13 cellular contexts compared by ENCODE assay signal in the genomic region with DNA sequence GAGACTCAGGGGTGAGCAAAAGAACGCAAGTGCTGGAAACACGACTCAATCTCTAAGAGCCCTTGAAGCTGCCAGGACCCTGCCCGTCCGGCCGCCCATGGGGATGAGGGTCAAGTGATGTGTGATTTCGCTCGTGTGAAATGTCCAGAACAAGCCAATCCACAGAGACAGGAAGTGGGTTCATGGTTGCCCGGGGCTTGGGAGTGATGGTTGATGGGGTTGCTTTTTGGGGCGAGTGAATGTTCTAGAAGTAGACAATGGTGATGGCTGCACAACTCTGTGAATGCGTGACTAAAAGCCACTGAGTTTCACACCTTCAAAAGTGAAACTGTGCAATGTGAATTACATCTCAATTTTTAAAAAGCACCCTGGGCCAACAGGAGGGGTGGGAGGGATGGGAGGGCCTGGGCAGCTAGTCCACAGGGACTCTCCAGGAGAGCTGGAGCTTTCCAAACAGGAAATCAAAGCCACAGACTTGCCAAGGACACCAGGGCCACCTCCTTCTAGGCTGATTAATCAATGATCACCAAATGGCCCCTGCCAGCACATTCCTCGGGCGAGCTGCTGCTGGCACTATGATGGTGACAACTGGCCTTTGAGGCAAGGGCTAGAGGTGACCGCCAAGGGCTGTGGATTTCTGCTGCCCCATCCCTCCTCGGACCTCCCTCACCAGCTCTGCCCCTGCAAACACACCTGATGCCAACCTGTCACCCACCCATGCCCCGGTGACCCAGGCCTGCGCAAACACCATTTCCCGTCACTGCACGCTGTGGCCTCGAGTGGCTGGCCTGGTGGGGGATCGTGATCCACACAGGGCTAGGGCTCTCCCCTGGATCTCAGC. TPM values are rescaled to one million over a fixed set of nuclear protein-coding genes. Genes with fewer than 3 reads are reported as not detected.
DNase-seq lines count a peak whose midpoint lies in the region; ATAC-seq and TF ChIP-seq lines count a peak whose summit lies in the region.
"Had no signal": no experiment of that assay in that cellular context is flagged by ENCODE, and none has a peak within 500 bp of the region (broad histone marks: within the 10 kb centered on the region; RNA-seq: fewer than 3 reads in every experiment).

No MANE protein-coding gene starts in this region.

- H3K36me3 ChIP-seq in CD8-positive, alpha-beta memory T cell (ENCODE audit: insufficient read depth, low read length): peaks cover 21% of the 10 kb centered on the region
- H3K36me3 ChIP-seq in fibroblast of lung (ENCODE audit: control insufficient read depth, insufficient read depth, low read length) (peaks cover 33% of the 10 kb centered on the region), osteoblast (ENCODE audit: insufficient read depth, low read length) (peaks cover 61% of the 10 kb centered on the region)

- H2AFZ ChIP-seq in fibroblast of lung (ENCODE audit: low read length) (no peak overlapping the region), osteoblast (ENCODE audit: low read length) (no peak overlapping the region)

- CTCF ChIA-PET in CD8-positive, alpha-beta memory T cell (lab: Charles Lee): no interaction called here

- no peaks in the 10 kb centered on the region for H3K9me3 Mint-ChIP-seq in CD8-positive, alpha-beta memory T cell
- H3K9me3 Mint-ChIP-seq in T-helper 2 cell treated with Interferon-gamma antibody and Interleukin-4, amounts not matched to agents 5 μg/mL and 100 μg/mL, for 36 hours: no peaks in the 10 kb centered on the region

- H3K27ac ChIP-seq in CD8-positive, alpha-beta memory T cell (ENCODE audit: low read depth, low read length): no peak overlapping the region
- H3K27ac ChIP-seq in fibroblast of lung (ENCODE audit: insufficient read depth, low read length): peak overlapping the region; percentile 46
- H3K27ac ChIP-seq in osteoblast (ENCODE audit: low read depth, low read length): peak overlapping the region; percentile 63

- no peaks in the 10 kb centered on the region for H3K27me3 ChIP-seq in CD8-positive, alpha-beta memory T cell (ENCODE audit: insufficient read depth, low read length, poor library complexity, severe bottlenecking)
- H3K27me3 ChIP-seq in fibroblast of lung (ENCODE audit: control insufficient read depth, insufficient read depth, low read length) (no peaks in the 10 kb centered on the region), osteoblast (ENCODE audit: insufficient read depth, low read length) (no peaks in the 10 kb centered on the region)

- H3K4me3 ChIP-seq in CD8-positive, alpha-beta memory T cell (ENCODE audit: low read length): no peak overlapping the region
- H3K4me3 ChIP-seq in fibroblast of lung (replicated peaks in 1 of 4; ENCODE audit: control extremely low read depth in 1 of 4, insufficient read depth in 1 of 4, low read depth in 3 of 4, low read length in 4 of 4): no peak overlapping the region
- peak overlapping the region; percentile 22 for H3K4me3 ChIP-seq in osteoblast (ENCODE audit: insufficient read depth, low read length)

- DNase-seq in CD8-positive, alpha-beta memory T cell: no peak
- no peak for DNase-seq in T-helper 2 cell treated with Interferon-gamma antibody and Interleukin-4, amounts not matched to agents 5 μg/mL and 100 μg/mL, for 36 hours (ENCODE audit: low spot score)
- DNase-seq in fibroblast of lung (ENCODE audit: low read depth in 2 of 2): peak in 1 of 2 donors; percentile 46
- peak; percentile 83 for DNase-seq in osteoblast (ENCODE audit: insufficient read length, low spot score, missing footprints)
- no peak for DNase-seq in germinal center (ENCODE audit: low spot score)
- no peak for DNase-seq in omental fat pad (ENCODE audit: low spot score)
- no peak for DNase-seq in stimulated activated CD4-positive, alpha-beta T cell treated with anti-CD3 and anti-CD28 coated beads, Interleukin-15, amount 100 ng/mL, for 24 hours
- DNase-seq: activated T-cell treated with anti-CD3 and anti-CD28 coated beads for 4 hours; NCI-H1105 treated with DMSO at 0.1 percent for 48 hours; NCI-H748 treated with DMSO at 0.1 percent for 48 hours; stimulated activated CD4-positive, alpha-beta T cell treated with anti-CD3 and anti-CD28 coated beads, Interleukin-4, amount 100 ng/mL, for 24 hours had no signal

- POLR2A ChIA-PET in CD8-positive, alpha-beta memory T cell (lab: Charles Lee): no interaction called here

- H3K4me2 ChIP-seq in fibroblast of lung (ENCODE audit: extremely low read depth, insufficient read depth, low read length) (no peak overlapping the region), osteoblast (ENCODE audit: insufficient read depth, low read length) (no peak overlapping the region)

- H3K4me1 ChIP-seq in CD8-positive, alpha-beta memory T cell (ENCODE audit: insufficient read depth, low read length): peaks cover 8% of the 10 kb centered on the region
- H3K4me1 ChIP-seq in fibroblast of lung (ENCODE audit: control insufficient read depth, extremely low read depth, insufficient read depth, low read length): peaks cover 22% of the 10 kb centered on the region
- H3K4me1 ChIP-seq in osteoblast (ENCODE audit: insufficient read depth, low read length): peaks cover 33% of the 10 kb centered on the region

- TF ChIP-seq CTCF in fibroblast of lung (conservative IDR thresholded peaks at IDR 0.05 in 1 of 2, IDR thresholded peaks at IDR 0.05 in 1 of 2; ENCODE audit: low read depth in 1 of 2, low read length in 2 of 2) (no peak), osteoblast (IDR thresholded peaks at IDR 0.05; ENCODE audit: extremely low read depth, low read depth, low read length) (no peak), omental fat pad (IDR thresholded peaks at IDR 0.05) (no peak)

- no peaks in the 10 kb centered on the region for H3K9me3 ChIP-seq in CD8-positive, alpha-beta memory T cell (ENCODE audit: low read length)
- H3K9me3 ChIP-seq in fibroblast of lung (ENCODE audit: control insufficient read depth, insufficient read depth, low read depth, low read length): no peaks in the 10 kb centered on the region
- no peaks in the 10 kb centered on the region for H3K9me3 ChIP-seq in osteoblast (ENCODE audit: low read depth, low read length)

- peaks cover 4 to 73% (median 11%) of the 10 kb centered on the region in 3 donors for H3K36me3 Mint-ChIP-seq in CD8-positive, alpha-beta memory T cell
- peaks cover 20% of the 10 kb centered on the region for H3K36me3 Mint-ChIP-seq in T-helper 2 cell treated with Interferon-gamma antibody and Interleukin-4, amounts not matched to agents 5 μg/mL and 100 μg/mL, for 36 hours (ENCODE audit: low read depth)

- ATAC-seq in omental fat pad (ENCODE audit: low FRiP score) (no peak), GM21529 (IDR thresholded peaks at IDR 0.05; ENCODE audit: unreplicated experiment) (no peak)

- H3K4me1 Mint-ChIP-seq in CD8-positive, alpha-beta memory T cell: peaks cover 8 to 25% (median 18%) of the 10 kb centered on the region in 3 donors
- peaks cover 5% of the 10 kb centered on the region for H3K4me1 Mint-ChIP-seq in T-helper 2 cell treated with Interferon-gamma antibody and Interleukin-4, amounts not matched to agents 5 μg/mL and 100 μg/mL, for 36 hours (ENCODE audit: low read depth)
- H3K4me1 Mint-ChIP-seq: CD14-positive monocyte had no signal

- no peaks in the 10 kb centered on the region for H3K27me3 Mint-ChIP-seq in CD8-positive, alpha-beta memory T cell
- H3K27me3 Mint-ChIP-seq in T-helper 2 cell treated with Interferon-gamma antibody and Interleukin-4, amounts not matched to agents 5 μg/mL and 100 μg/mL, for 36 hours (ENCODE audit: low read depth): no peaks in the 10 kb centered on the region

- H3K79me2 ChIP-seq in fibroblast of lung (ENCODE audit: control insufficient read depth, insufficient read depth, low read length) (peaks cover 6% of the 10 kb centered on the region), osteoblast (ENCODE audit: insufficient read depth, low read length) (peaks cover 24% of the 10 kb centered on the region)

- H3K4me3 Mint-ChIP-seq in CD8-positive, alpha-beta memory T cell: peak overlapping the region in 6 of 7 donors; percentile 63 to 86 (median 71)
- no peak overlapping the region for H3K4me3 Mint-ChIP-seq in T-helper 2 cell treated with Interferon-gamma antibody and Interleukin-4, amounts not matched to agents 5 μg/mL and 100 μg/mL, for 36 hours
- H3K4me3 Mint-ChIP-seq: CD14-positive monocyte had no signal

- no peak overlapping the region for H3K9ac ChIP-seq in fibroblast of lung (ENCODE audit: insufficient read depth, low read length)

- H4K20me1 ChIP-seq in fibroblast of lung (ENCODE audit: control insufficient read depth, extremely low read depth, insufficient read depth, low read length) (no peaks in the 10 kb centered on the region), osteoblast (ENCODE audit: insufficient read depth, low read length) (no peaks in the 10 kb centered on the region)

- peak overlapping the region; percentile 72 to 95 (median 92) for H3K27ac Mint-ChIP-seq in CD8-positive, alpha-beta memory T cell
- peak overlapping the region; percentile 58 for H3K27ac Mint-ChIP-seq in T-helper 2 cell treated with Interferon-gamma antibody and Interleukin-4, amounts not matched to agents 5 μg/mL and 100 μg/mL, for 36 hours

RNA-seq across cellular contexts. Expression of gene DPP9, which starts 14.0 kb away (rescaled TPM):
- 100 to 1,000 TPM; 105 TPM for total RNA-seq in CD8-positive, alpha-beta memory T cell
- polyA plus RNA-seq in CD8-positive, alpha-beta memory T cell: 32.1 TPM
- total RNA-seq in fibroblast of lung (14.4 and 27.1 TPM in 2 replicates), osteoblast (26.5 and 30.4 TPM in 2 replicates), omental fat pad (10 to 100 TPM; 25.3 to 42.9 (median 41.0) TPM)
- 3.6 and 8.2 TPM in 2 replicates for polyA plus RNA-seq in fibroblast of lung
- 23.9 and 51.6 TPM in 2 replicates for polyA plus RNA-seq in fibroblast of lung (2012)
- 53.6 and 82.5 TPM in 2 replicates for polyA minus RNA-seq in fibroblast of lung (ENCODE audit: low replicate concordance)

RNA-seq across cellular contexts. Expression of gene MYDGF, which starts 39.5 kb away (rescaled TPM):
- 10 to 100 TPM; 83.2 to 88.6 TPM for total RNA-seq in CD8-positive, alpha-beta memory T cell
- 146 TPM for polyA plus RNA-seq in CD8-positive, alpha-beta memory T cell
- total RNA-seq in fibroblast of lung (140 and 181 TPM in 2 replicates), osteoblast (152 and 161 TPM in 2 replicates), omental fat pad (10 to 100 TPM; 25.7 to 59.2 (median 51.6) TPM)
- 167 and 190 TPM in 2 replicates for polyA plus RNA-seq in fibroblast of lung
- 303 and 376 TPM in 2 replicates for polyA plus RNA-seq in fibroblast of lung (2012)
- 108 and 137 TPM in 2 replicates for polyA minus RNA-seq in fibroblast of lung (ENCODE audit: low replicate concordance)
